ENCODE assay signal across 9 cellular contexts in genomic region chr9:109477269-109478203, GRCh38. TPM values are rescaled to one million over a fixed set of nuclear protein-coding genes. Genes with fewer than 3 reads are reported as not detected.
DNase-seq lines count a peak whose midpoint lies in the region; ATAC-seq and TF ChIP-seq lines count a peak whose summit lies in the region.
"Had no signal": no experiment of that assay in that cellular context is flagged by ENCODE, and none has a peak within 500 bp of the region (broad histone marks: within the 10 kb centered on the region; RNA-seq: fewer than 3 reads in every experiment).

No MANE protein-coding gene starts in this region.

- POLR2A ChIA-PET in MCF 10A (lab: Yijun Ruan, JAX), result interaction anchor here (0.8 to 1.3 kb wide), 2 partner anchors 21 to 601 kb away, joined by 3 to 6 read pairs; partner anchors contain the start of gene PTPN3

- H3K4me3 Mint-ChIP-seq in MCF 10A (ENCODE audit: unreplicated experiment) (no peak overlapping the region), mesothelial cell of epicardium (no peak overlapping the region), osteocyte (ENCODE audit: unreplicated experiment) (no peak overlapping the region)
- H3K4me3 Mint-ChIP-seq: IgD-negative memory B cell had no signal

- H3K4me1 Mint-ChIP-seq in MCF 10A (ENCODE audit: insufficient read depth, unreplicated experiment) (peaks cover 33% of the 10 kb centered on the region), mesothelial cell of epicardium (peaks cover 19% of the 10 kb centered on the region), osteocyte (ENCODE audit: unreplicated experiment) (peaks cover 32% of the 10 kb centered on the region)

- no peaks in the 10 kb centered on the region for H3K9me3 ChIP-seq in psoas muscle

- no peaks in the 10 kb centered on the region for H3K27me3 ChIP-seq in psoas muscle (ENCODE audit: insufficient read depth in 3 of 3, low read length in 2 of 3)

- no peaks in the 10 kb centered on the region for H3K27me3 Mint-ChIP-seq in MCF 10A (ENCODE audit: insufficient read depth, unreplicated experiment)
- H3K27me3 Mint-ChIP-seq in mesothelial cell of epicardium (ENCODE audit: low read depth), result peaks cover 2% of the 10 kb centered on the region
- no peaks in the 10 kb centered on the region for H3K27me3 Mint-ChIP-seq in osteocyte (ENCODE audit: unreplicated experiment)

- BruUV-seq in MCF 10A (replicated peaks; lab: Mats Ljungman, UMichigan), result no TSS peak

- H3K27ac Mint-ChIP-seq in MCF 10A (ENCODE audit: low read depth, unreplicated experiment) (peak overlapping the region; percentile 43), mesothelial cell of epicardium (no peak overlapping the region), osteocyte (ENCODE audit: unreplicated experiment) (no peak overlapping the region)
- H3K27ac Mint-ChIP-seq: IgD-negative memory B cell had no signal

- peaks cover 68% of the 10 kb centered on the region for H3K4me1 ChIP-seq in psoas muscle

- no peak for TF ChIP-seq CTCF in MCF 10A (IDR thresholded peaks at IDR 0.05; ENCODE audit: unreplicated experiment)
- no peak for TF ChIP-seq CTCF in psoas muscle (IDR thresholded peaks at IDR 0.05)
- no peak for TF ChIP-seq CTCF in mesothelial cell of epicardium (IDR thresholded peaks at IDR 0.05; ENCODE audit: unreplicated experiment)
- no peak for TF ChIP-seq CTCF in osteocyte (IDR thresholded peaks at IDR 0.05)

- H3K4me3 ChIP-seq in psoas muscle, result no peak overlapping the region

- H3K9me3 Mint-ChIP-seq in MCF 10A (ENCODE audit: unreplicated experiment) (no peaks in the 10 kb centered on the region), mesothelial cell of epicardium (no peaks in the 10 kb centered on the region), osteocyte (ENCODE audit: unreplicated experiment) (no peaks in the 10 kb centered on the region)
- H3K9me3 Mint-ChIP-seq: IgD-negative memory B cell had no signal

- H3K36me3 Mint-ChIP-seq in MCF 10A (ENCODE audit: insufficient read depth, unreplicated experiment), result peaks cover 2% of the 10 kb centered on the region
- H3K36me3 Mint-ChIP-seq in mesothelial cell of epicardium, result no peaks in the 10 kb centered on the region
- H3K36me3 Mint-ChIP-seq in osteocyte (ENCODE audit: unreplicated experiment), result no peaks in the 10 kb centered on the region
- H3K36me3 Mint-ChIP-seq: IgD-negative memory B cell had no signal

- H3K27ac ChIP-seq in psoas muscle, result peak overlapping the region; percentile 87

- 38 to 42% (median 40%) methylated on average over 13 of the region's 13 CpGs for WGBS in psoas muscle, 3 donors

- peak; percentile 98 for ATAC-seq in GM19463 (IDR thresholded peaks at IDR 0.05; ENCODE audit: unreplicated experiment)
- peak; percentile 94 for ATAC-seq in HG03457 (IDR thresholded peaks at IDR 0.05; ENCODE audit: unreplicated experiment)
- peak; percentile 73 to 91 (median 85) for ATAC-seq in psoas muscle
- no peak for ATAC-seq in HG02852 (IDR thresholded peaks at IDR 0.05; ENCODE audit: unreplicated experiment)

- H3K36me3 ChIP-seq in psoas muscle (ENCODE audit: insufficient read depth in 1 of 2, low read depth in 1 of 2), result no peaks in the 10 kb centered on the region

- DNase-seq in MCF 10A (ENCODE audit: unreplicated experiment) (peak; percentile 56), psoas muscle (peak; percentile 55 to 82), mesothelial cell of epicardium (ENCODE audit: low spot score in 2 of 2, unreplicated experiment in 2 of 2) (no peak), activated gamma-delta T cell (lab: John Stamatoyannopoulos, UW) (no peak), osteocyte (ENCODE audit: extremely low spot score, unreplicated experiment) (no peak)

- intact Hi-C loops in MCF 10A (cut with micrococcal nuclease) (no loop called here), psoas muscle (cut with DNase I) (no loop called here)

- CTCF ChIA-PET in MCF 10A (lab: Yijun Ruan, JAX), result interaction anchor here (0.6 to 1.2 kb wide), 4 partner anchors 8 to 117 kb away, joined by 3 to 5 read pairs (median 4); no protein-coding TSS in a partner anchor

RNA-seq across cellular contexts. Expression of gene PTPN3, which starts 20.6 kb away (rescaled TPM):
- total RNA-seq in MCF 10A (2022) (6.3 and 6.9 TPM in 2 replicates), psoas muscle (10 to 100 TPM in 3 of 4 donors, 1 to 10 TPM in 1; 8.8 to 80.2 (median 43.4) TPM), mesothelial cell of epicardium (6.2 to 7.5 TPM (median 6.8 TPM) in 3 replicates), osteocyte (4.6 and 4.7 TPM in 2 replicates)
- polyA plus RNA-seq in psoas muscle, result 100 to 1,000 TPM in 1 of 3 donors, 10 to 100 TPM in 2; 14.2 to 130 (median 72.4) TPM
- polyA plus RNA-seq: IgD-negative memory B cell had no signal

Comparison
In these comparisons a context has a peak if more than half of its experiments do, and no peak if none do; other contexts are left out.
1. DNase-seq: peak in MCF 10A (single experiment) and psoas muscle (2 of 2); none in mesothelial cell of epicardium (0 of 2), activated gamma-delta T cell (single experiment) and osteocyte (single experiment).